In genomic region chr3:131107637-131108433, GRCh38 we compare ENCODE assay signal across 14 cellular contexts.
DNase-seq lines count a peak whose midpoint lies in the region; FAIRE-seq and TF ChIP-seq lines count a peak whose summit lies in the region.
"Had no signal": no experiment of that assay in that cellular context is flagged by ENCODE, and none has a peak within 500 bp of the region (broad histone marks: within the 10 kb centered on the region; RNA-seq: fewer than 3 reads in every experiment).

No MANE protein-coding gene starts in this region.

- H3K27ac ChIP-seq in VCaP (peak overlapping the region; percentile 45), substantia nigra (ENCODE audit: low read depth, low read length, poor library complexity, severe bottlenecking) (no peak overlapping the region)

- POLR2A ChIA-PET in AG04449 (lab: Yijun Ruan, JAX), result no interaction called here

- TF ChIP-seq CTCF in AG04449 (IDR thresholded peaks at IDR 0.05; ENCODE audit: insufficient read depth, low read length, missing control alignments), result no peak
- TF ChIP-seq CTCF in VCaP (conservative IDR thresholded peaks at IDR 0.05), result no peak

- TF ChIP-seq POLR2A in H54 (IDR thresholded peaks at IDR 0.05; ENCODE audit: low read depth, low read length), result no peak
- TF ChIP-seq POLR2A in erythroblast (IDR thresholded peaks at IDR 0.05; ENCODE audit: low read length), result no peak

- FAIRE-seq in H54 (lab: Jason Lieb, UNC), result peak; percentile 38
- FAIRE-seq in islet of Langerhans (lab: Jason Lieb, UNC), result peak; percentile 45
- FAIRE-seq: endometrium had no signal

- H3K4me3 ChIP-seq in AG04449 (ENCODE audit: low read depth, low read length), result no peak overlapping the region

- CTCF ChIA-PET in AG04449 (lab: Yijun Ruan, JAX), result interaction anchor here (0.6 to 1.0 kb wide), 3 partner anchors 74 to 114 kb away, joined by 3 read pairs; no protein-coding TSS in a partner anchor

- peak; percentile 41 for DNase-seq in AG04449 (ENCODE audit: low read depth, low spot score)
- DNase-seq in H54 (ENCODE audit: insufficient read length, low spot score), result no peak
- no peak for DNase-seq in inferior parietal cortex (ENCODE audit: extremely low spot score)
- DNase-seq in erythroblast (lab: John Stamatoyannopoulos, UW), result no peak
- DNase-seq in stimulated activated CD4-positive, alpha-beta T cell treated with anti-CD3 and anti-CD28 coated beads, Interleukin-15, amount 100 ng/mL, for 24 hours, result no peak
- DNase-seq in substantia nigra (lab: John Stamatoyannopoulos, UW), result no peak
- DNase-seq: AML-193; mesenchymal stem cell; nephron progenitor cell; SHP77; stimulated activated CD4-positive, alpha-beta T cell treated with anti-CD3 and anti-CD28 coated beads, Interleukin-2, amount 100 ng/mL, for 24 hours had no signal
